In the genomic region with DNA sequence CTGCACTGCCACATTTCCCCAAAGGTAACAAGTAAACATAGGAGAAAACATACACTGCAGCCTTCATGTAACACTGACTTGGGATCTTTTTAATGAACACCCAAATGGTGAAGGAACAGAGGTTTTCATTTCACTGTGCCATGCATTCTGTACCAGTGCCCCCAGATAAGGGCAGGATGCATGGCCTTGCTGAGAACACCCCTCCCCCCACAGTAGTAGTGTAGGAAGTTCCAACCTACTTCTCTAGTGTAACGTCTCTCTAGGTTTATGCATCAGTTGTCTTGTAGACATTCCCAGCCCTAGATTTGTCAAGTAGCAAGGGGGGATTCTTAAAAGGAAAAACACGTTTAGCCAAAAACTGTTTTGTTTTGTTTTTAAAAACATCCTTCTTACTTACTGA, we compare ENCODE assay signal across 1 cellular context.
TF ChIP-seq lines count a peak whose summit lies in the region.

No MANE protein-coding gene starts in this region.

TF ChIP-seq in GM23338, 12 proteins besides CTCF, POLR2A, EP300 and RAD21:
- TF ChIP-seq, protein P1, sequence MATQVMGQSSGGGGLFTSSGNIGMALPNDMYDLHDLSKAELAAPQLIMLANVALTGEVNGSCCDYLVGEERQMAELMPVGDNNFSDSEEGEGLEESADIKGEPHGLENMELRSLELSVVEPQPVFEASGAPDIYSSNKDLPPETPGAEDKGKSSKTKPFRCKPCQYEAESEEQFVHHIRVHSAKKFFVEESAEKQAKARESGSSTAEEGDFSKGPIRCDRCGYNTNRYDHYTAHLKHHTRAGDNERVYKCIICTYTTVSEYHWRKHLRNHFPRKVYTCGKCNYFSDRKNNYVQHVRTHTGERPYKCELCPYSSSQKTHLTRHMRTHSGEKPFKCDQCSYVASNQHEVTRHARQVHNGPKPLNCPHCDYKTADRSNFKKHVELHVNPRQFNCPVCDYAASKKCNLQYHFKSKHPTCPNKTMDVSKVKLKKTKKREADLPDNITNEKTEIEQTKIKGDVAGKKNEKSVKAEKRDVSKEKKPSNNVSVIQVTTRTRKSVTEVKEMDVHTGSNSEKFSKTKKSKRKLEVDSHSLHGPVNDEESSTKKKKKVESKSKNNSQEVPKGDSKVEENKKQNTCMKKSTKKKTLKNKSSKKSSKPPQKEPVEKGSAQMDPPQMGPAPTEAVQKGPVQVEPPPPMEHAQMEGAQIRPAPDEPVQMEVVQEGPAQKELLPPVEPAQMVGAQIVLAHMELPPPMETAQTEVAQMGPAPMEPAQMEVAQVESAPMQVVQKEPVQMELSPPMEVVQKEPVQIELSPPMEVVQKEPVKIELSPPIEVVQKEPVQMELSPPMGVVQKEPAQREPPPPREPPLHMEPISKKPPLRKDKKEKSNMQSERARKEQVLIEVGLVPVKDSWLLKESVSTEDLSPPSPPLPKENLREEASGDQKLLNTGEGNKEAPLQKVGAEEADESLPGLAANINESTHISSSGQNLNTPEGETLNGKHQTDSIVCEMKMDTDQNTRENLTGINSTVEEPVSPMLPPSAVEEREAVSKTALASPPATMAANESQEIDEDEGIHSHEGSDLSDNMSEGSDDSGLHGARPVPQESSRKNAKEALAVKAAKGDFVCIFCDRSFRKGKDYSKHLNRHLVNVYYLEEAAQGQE (IDR thresholded peaks at IDR 0.05; ENCODE audit: unreplicated experiment) = no peak
- TF ChIP-seq, protein P2, sequence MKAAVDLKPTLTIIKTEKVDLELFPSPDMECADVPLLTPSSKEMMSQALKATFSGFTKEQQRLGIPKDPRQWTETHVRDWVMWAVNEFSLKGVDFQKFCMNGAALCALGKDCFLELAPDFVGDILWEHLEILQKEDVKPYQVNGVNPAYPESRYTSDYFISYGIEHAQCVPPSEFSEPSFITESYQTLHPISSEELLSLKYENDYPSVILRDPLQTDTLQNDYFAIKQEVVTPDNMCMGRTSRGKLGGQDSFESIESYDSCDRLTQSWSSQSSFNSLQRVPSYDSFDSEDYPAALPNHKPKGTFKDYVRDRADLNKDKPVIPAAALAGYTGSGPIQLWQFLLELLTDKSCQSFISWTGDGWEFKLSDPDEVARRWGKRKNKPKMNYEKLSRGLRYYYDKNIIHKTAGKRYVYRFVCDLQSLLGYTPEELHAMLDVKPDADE (IDR thresholded peaks at IDR 0.05) = no peak
- TF ChIP-seq EZH2phosphoT487 (IDR thresholded peaks at IDR 0.05; ENCODE audit: unreplicated experiment) (no peak), ZNF331 (CRISPR knock-in tag; IDR thresholded peaks at IDR 0.05; ENCODE audit: low read depth) (no peak), STAT1 (IDR thresholded peaks at IDR 0.05; ENCODE audit: unreplicated experiment) (no peak), POLR2AphosphoS5 (IDR thresholded peaks at IDR 0.05; ENCODE audit: low read depth) (no peak), ZNF114 (CRISPR knock-in tag; IDR thresholded peaks at IDR 0.05) (no peak), NANOG (IDR thresholded peaks at IDR 0.05; ENCODE audit: borderline replicate concordance) (no peak), JUNB (IDR thresholded peaks at IDR 0.05; ENCODE audit: unreplicated experiment) (no peak), CREB1 (CRISPR knock-in tag; IDR thresholded peaks at IDR 0.05; ENCODE audit: low read depth) (no peak), EZH2 (IDR thresholded peaks at IDR 0.05; ENCODE audit: low read depth, unreplicated experiment) (no peak)
- TF ChIP-seq, protein P3, sequence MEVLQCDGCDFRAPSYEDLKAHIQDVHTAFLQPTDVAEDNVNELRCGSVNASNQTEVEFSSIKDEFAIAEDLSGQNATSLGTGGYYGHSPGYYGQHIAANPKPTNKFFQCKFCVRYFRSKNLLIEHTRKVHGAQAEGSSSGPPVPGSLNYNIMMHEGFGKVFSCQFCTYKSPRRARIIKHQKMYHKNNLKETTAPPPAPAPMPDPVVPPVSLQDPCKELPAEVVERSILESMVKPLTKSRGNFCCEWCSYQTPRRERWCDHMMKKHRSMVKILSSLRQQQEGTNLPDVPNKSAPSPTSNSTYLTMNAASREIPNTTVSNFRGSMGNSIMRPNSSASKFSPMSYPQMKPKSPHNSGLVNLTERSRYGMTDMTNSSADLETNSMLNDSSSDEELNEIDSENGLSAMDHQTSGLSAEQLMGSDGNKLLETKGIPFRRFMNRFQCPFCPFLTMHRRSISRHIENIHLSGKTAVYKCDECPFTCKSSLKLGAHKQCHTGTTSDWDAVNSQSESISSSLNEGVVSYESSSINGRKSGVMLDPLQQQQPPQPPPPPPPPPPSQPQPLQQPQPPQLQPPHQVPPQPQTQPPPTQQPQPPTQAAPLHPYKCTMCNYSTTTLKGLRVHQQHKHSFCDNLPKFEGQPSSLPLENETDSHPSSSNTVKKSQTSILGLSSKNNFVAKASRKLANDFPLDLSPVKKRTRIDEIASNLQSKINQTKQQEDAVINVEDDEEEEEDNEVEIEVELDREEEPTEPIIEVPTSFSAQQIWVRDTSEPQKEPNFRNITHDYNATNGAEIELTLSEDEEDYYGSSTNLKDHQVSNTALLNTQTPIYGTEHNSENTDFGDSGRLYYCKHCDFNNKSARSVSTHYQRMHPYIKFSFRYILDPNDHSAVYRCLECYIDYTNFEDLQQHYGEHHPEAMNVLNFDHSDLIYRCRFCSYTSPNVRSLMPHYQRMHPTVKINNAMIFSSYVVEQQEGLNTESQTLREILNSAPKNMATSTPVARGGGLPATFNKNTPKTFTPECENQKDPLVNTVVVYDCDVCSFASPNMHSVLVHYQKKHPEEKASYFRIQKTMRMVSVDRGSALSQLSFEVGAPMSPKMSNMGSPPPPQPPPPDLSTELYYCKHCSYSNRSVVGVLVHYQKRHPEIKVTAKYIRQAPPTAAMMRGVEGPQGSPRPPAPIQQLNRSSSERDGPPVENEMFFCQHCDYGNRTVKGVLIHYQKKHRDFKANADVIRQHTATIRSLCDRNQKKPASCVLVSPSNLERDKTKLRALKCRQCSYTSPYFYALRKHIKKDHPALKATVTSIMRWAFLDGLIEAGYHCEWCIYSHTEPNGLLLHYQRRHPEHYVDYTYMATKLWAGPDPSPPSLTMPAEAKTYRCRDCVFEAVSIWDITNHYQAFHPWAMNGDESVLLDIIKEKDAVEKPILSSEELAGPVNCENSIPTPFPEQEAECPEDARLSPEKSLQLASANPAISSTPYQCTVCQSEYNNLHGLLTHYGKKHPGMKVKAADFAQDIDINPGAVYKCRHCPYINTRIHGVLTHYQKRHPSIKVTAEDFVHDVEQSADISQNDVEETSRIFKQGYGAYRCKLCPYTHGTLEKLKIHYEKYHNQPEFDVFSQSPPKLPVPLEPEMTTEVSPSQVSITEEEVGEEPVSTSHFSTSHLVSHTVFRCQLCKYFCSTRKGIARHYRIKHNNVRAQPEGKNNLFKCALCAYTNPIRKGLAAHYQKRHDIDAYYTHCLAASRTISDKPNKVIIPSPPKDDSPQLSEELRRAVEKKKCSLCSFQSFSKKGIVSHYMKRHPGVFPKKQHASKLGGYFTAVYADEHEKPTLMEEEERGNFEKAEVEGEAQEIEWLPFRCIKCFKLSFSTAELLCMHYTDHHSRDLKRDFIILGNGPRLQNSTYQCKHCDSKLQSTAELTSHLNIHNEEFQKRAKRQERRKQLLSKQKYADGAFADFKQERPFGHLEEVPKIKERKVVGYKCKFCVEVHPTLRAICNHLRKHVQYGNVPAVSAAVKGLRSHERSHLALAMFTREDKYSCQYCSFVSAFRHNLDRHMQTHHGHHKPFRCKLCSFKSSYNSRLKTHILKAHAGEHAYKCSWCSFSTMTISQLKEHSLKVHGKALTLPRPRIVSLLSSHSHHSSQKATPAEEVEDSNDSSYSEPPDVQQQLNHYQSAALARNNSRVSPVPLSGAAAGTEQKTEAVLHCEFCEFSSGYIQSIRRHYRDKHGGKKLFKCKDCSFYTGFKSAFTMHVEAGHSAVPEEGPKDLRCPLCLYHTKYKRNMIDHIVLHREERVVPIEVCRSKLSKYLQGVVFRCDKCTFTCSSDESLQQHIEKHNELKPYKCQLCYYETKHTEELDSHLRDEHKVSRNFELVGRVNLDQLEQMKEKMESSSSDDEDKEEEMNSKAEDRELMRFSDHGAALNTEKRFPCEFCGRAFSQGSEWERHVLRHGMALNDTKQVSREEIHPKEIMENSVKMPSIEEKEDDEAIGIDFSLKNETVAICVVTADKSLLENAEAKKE (CRISPR knock-in tag; IDR thresholded peaks at IDR 0.05) = no peak
